ENCODE assay signal across 10 cellular contexts in genomic region chr5:172872997-172873491, GRCh38. TPM values are rescaled to one million over a fixed set of nuclear protein-coding genes. Genes with fewer than 3 reads are reported as not detected.
DNase-seq lines count a peak whose midpoint lies in the region; ATAC-seq and TF ChIP-seq lines count a peak whose summit lies in the region.
"Had no signal": no experiment of that assay in that cellular context is flagged by ENCODE, and none has a peak within 500 bp of the region (broad histone marks: within the 10 kb centered on the region; RNA-seq: fewer than 3 reads in every experiment).

No MANE protein-coding gene starts in this region.

- intact Hi-C loops in sciatic nerve (cut with DNase I), result no loop called here

- H3K4me3 Mint-ChIP-seq in chondrocyte (ENCODE audit: unreplicated experiment), result no peak overlapping the region

- no peaks in the 10 kb centered on the region for H3K9me3 Mint-ChIP-seq in chondrocyte (ENCODE audit: low read depth)

- H3K27ac Mint-ChIP-seq in chondrocyte (ENCODE audit: unreplicated experiment), result no peak overlapping the region

- DNase-seq in G401 (ENCODE audit: low spot score) (peak; percentile 83), chondrocyte (ENCODE audit: low spot score) (no peak), iris pigment epithelial cell (ENCODE audit: low read depth) (peak; percentile 86), sciatic nerve (ENCODE audit: low spot score) (peak; percentile 79), GM10266 (ENCODE audit: extremely low spot score) (no peak), ecto neural progenitor cell (ENCODE audit: low spot score) (no peak), DMS79 (lab: John Stamatoyannopoulos, UW) (no peak), T-helper 1 cell (no peak)
- DNase-seq: Caco-2, mesendoderm had no signal

- H3K36me3 Mint-ChIP-seq in chondrocyte (ENCODE audit: low read depth), result no peaks in the 10 kb centered on the region

- H3K4me1 Mint-ChIP-seq in chondrocyte (ENCODE audit: low read depth), result peaks cover 18% of the 10 kb centered on the region

- TF ChIP-seq CTCF in chondrocyte (IDR thresholded peaks at IDR 0.05) (peak; percentile 27), GM10266 (IDR thresholded peaks at IDR 0.05; ENCODE audit: control insufficient read depth, insufficient read depth, low read depth, missing control alignments) (no peak)

- peak; percentile 27 for ATAC-seq in sciatic nerve

- in situ Hi-C loops in G401 (cut with HindIII; ENCODE audit: low sequenced_read_pairs), result no loop called here

- H3K27me3 Mint-ChIP-seq in chondrocyte (ENCODE audit: low read depth), result no peaks in the 10 kb centered on the region

RNA-seq across cellular contexts. Expression of gene ERGIC1, which starts 39.0 kb away (rescaled TPM):
- total RNA-seq in G401 (2014; rRNA removed; shearing (Covaris generic)), result 21.3 and 28.7 TPM in 2 replicates
- total RNA-seq in chondrocyte (141 to 154 TPM (median 148 TPM) in 3 replicates), sciatic nerve (87.3 TPM)

Comparison
In these comparisons a context has a peak if more than half of its experiments do, and no peak if none do; other contexts are left out.
1. DNase-seq: peak in G401 (single experiment), iris pigment epithelial cell (single experiment) and sciatic nerve (single experiment); none in chondrocyte (single experiment), GM10266 (single experiment), ecto neural progenitor cell (single experiment), DMS79 (single experiment) and T-helper 1 cell (0 of 5).